Comparison of ENCODE assay signal across 8 cellular contexts in genomic region chr16:88856122-88856827, GRCh38. TPM values are rescaled to one million over a fixed set of nuclear protein-coding genes. Genes with fewer than 3 reads are reported as not detected.
DNase-seq lines count a peak whose midpoint lies in the region; ATAC-seq, FAIRE-seq and TF ChIP-seq lines count a peak whose summit lies in the region.

No MANE protein-coding gene starts in this region.

- peaks cover 27% of the 10 kb centered on the region for H3K4me1 ChIP-seq in CD4-positive, alpha-beta memory T cell (ENCODE audit: insufficient read depth, low read length)
- peaks cover 7% of the 10 kb centered on the region for H3K4me1 ChIP-seq in KMS-11 (ENCODE audit: low read depth, poor library complexity, severe bottlenecking)
- H3K4me1 ChIP-seq in HepG2 (ENCODE audit: insufficient read depth, low read length), result peaks cover 15% of the 10 kb centered on the region
- peaks cover 21 to 25% of the 10 kb centered on the region in 2 donors for H3K4me1 ChIP-seq in thoracic aorta (ENCODE audit: control insufficient read depth in 1 of 2, low read depth in 2 of 2)

- ATAC-seq in HepG2, result peak; percentile 19
- peak; percentile 24 for ATAC-seq in thoracic aorta (ENCODE audit: insufficient number of reproducible peaks, low FRiP score, low read depth)
- no peak for ATAC-seq in GM19397 (IDR thresholded peaks at IDR 0.05; ENCODE audit: unreplicated experiment)

- H3K27ac ChIP-seq in CD4-positive, alpha-beta memory T cell (ENCODE audit: low read depth, low read length), result peak overlapping the region; percentile 76
- no peak overlapping the region for H3K27ac ChIP-seq in KMS-11
- no peak overlapping the region for H3K27ac ChIP-seq in brain microvascular endothelial cell
- no peak overlapping the region for H3K27ac ChIP-seq in HepG2 (ENCODE audit: extremely low read length, insufficient read depth, low read length)
- peak overlapping the region in 1 of 2 donors; percentile 30 for H3K27ac ChIP-seq in thoracic aorta

- 17% methylated on average over 44 of the region's 53 CpGs for WGBS in HepG2 (ENCODE audit: low lambda C conversion rate)

- no peaks in the 10 kb centered on the region for H3K27me3 ChIP-seq in CD4-positive, alpha-beta memory T cell (ENCODE audit: insufficient read depth, low read length)
- H3K27me3 ChIP-seq in KMS-11 (ENCODE audit: insufficient read depth, low read depth) (no peaks in the 10 kb centered on the region), brain microvascular endothelial cell (replicated peaks) (no peaks in the 10 kb centered on the region), HepG2 (ENCODE audit: control insufficient read depth in 1 of 2, insufficient read depth in 2 of 2, low read length in 2 of 2) (no peaks in the 10 kb centered on the region; a peak in 1 of 5 replicates), thoracic aorta (replicated peaks; ENCODE audit: insufficient read depth) (no peaks in the 10 kb centered on the region)

- peak overlapping the region in 1 of 2 donors; percentile 67 for H3K4me3 ChIP-seq in CD4-positive, alpha-beta memory T cell (ENCODE audit: low read length in 2 of 2)
- H3K4me3 ChIP-seq in KMS-11 (IDR thresholded peaks at IDR 0.05; ENCODE audit: insufficient read depth, low read depth, low read length), result no peak overlapping the region
- peak overlapping the region; percentile 66 for H3K4me3 ChIP-seq in brain microvascular endothelial cell (ENCODE audit: low read depth, low read length)
- peak overlapping the region; percentile 54 to 98 (median 72); a peak in 5 of 6 replicates for H3K4me3 ChIP-seq in HepG2 (replicated peaks in 1 of 3; ENCODE audit: insufficient read depth in 1 of 3, low read depth in 2 of 3, low read length in 3 of 3)
- peak overlapping the region; percentile 91 for H3K4me3 ChIP-seq in thoracic aorta

- H3K9ac ChIP-seq in KMS-11, result peak overlapping the region; percentile 63; the same call in 1 of the 2 replicates
- H3K9ac ChIP-seq in HepG2 (ENCODE audit: insufficient read depth, low read depth, low read length), result peak overlapping the region; percentile 82

- CTCF ChIA-PET in CD4-positive, alpha-beta memory T cell (lab: Charles Lee; ENCODE audit: partially characterized antibody), result interaction anchor here (1.7 to 2.9 kb wide), 7 partner anchors 41 to 296 kb away, joined by 3 to 40 read pairs (median 13); partner anchors contain the start of gene APRT
- CTCF ChIA-PET in HepG2 (lab: Yijun Ruan, JAX; ENCODE audit: low intra/inter-chr PET ratio, low total read pairs) (interaction anchor here (2.0 to 2.3 kb wide), 3 partner anchors 17 to 97 kb away, joined by 11 to 22 read pairs (median 12); no protein-coding TSS in a partner anchor), GM10248 (lab: Yijun Ruan, JAX) (interaction anchor here (0.6 to 2.7 kb wide), 7 partner anchors 17 to 360 kb away, joined by 3 to 37 read pairs (median 5); partner anchors contain the start of gene APRT)

- peak overlapping the region in 6 of 7 donors; percentile 48 to 98 (median 90) for H3K27ac Mint-ChIP-seq in CD4-positive, alpha-beta memory T cell

- H3K9me3 ChIP-seq in CD4-positive, alpha-beta memory T cell (ENCODE audit: control insufficient read depth in 1 of 2, low read length in 2 of 2), result no peaks in the 10 kb centered on the region
- H3K9me3 ChIP-seq in HepG2 (ENCODE audit: low read length) (no peaks in the 10 kb centered on the region), thoracic aorta (no peaks in the 10 kb centered on the region)

- peaks cover 18 to 43% (median 28%) of the 10 kb centered on the region in 4 donors for H3K4me1 Mint-ChIP-seq in CD4-positive, alpha-beta memory T cell

- no peak for TF ChIP-seq RAD21 in HepG2 (CRISPR knock-in tag; IDR thresholded peaks at IDR 0.05)

- DNase-seq in CD4-positive, alpha-beta memory T cell, result peak in 4 of 5 donors; percentile 13 to 58 (median 20)
- no peak for DNase-seq in brain microvascular endothelial cell
- DNase-seq in HepG2 (ENCODE audit: low spot score), result no peak
- DNase-seq in thoracic aorta (ENCODE audit: low spot score), result no peak
- no peak for DNase-seq in NCI-H510A treated with DMSO at 0.1 percent for 48 hours (lab: John Stamatoyannopoulos, UW)
- no peak for DNase-seq in GM10248 (ENCODE audit: extremely low spot score)

- H3K79me2 ChIP-seq in KMS-11 (ENCODE audit: insufficient read depth, low read depth) (no peaks in the 10 kb centered on the region; the same call in 1 of the 2 replicates), HepG2 (ENCODE audit: insufficient read depth, low read length) (peaks cover 12% of the 10 kb centered on the region)

- in situ Hi-C loops in brain microvascular endothelial cell (cut with HindIII; ENCODE audit: low pct_ligation_motif_present, low sequenced_read_pairs), result no loop called here
- in situ Hi-C loops in HepG2 (cut with HindIII; ENCODE audit: extremely low pct_ligation_motif_present, low pct_unique_long_range_greater_than_20kb), result loop anchor here (5.0 kb wide), 2 partner anchors 44 to 99 kb away; partner anchors contain the start of gene APRT

- H2AFZ ChIP-seq in KMS-11 (ENCODE audit: low read depth) (peak overlapping the region; percentile 81), HepG2 (ENCODE audit: low read length) (no peak overlapping the region)

- peak overlapping the region; percentile 64 to 100 (median 81) for H3K4me3 Mint-ChIP-seq in CD4-positive, alpha-beta memory T cell

- POLR2A ChIA-PET in CD4-positive, alpha-beta memory T cell (lab: Charles Lee; ENCODE audit: partially characterized antibody), result interaction anchor here (0.8 to 4.6 kb wide), 29 partner anchors 9 to 840 kb away, joined by 3 to 53 read pairs (median 4); partner anchors contain the start of genes APRT, CDH15, PIEZO1 and ZC3H18
- POLR2A ChIA-PET in HepG2 (lab: Yijun Ruan, JAX), result interaction anchor here (0.6 to 2.3 kb wide), 9 partner anchors 7 to 361 kb away, joined by 3 to 29 read pairs (median 5); partner anchors contain the start of genes APRT, CDH15 and ZNF778
- POLR2A ChIA-PET in GM10248 (lab: Yijun Ruan, JAX), result interaction anchor here (0.6 kb wide), 1 partner anchor 269 kb away, joined by 4 read pairs; no protein-coding TSS in a partner anchor

- TF ChIP-seq CTCF in KMS-11 (conservative IDR thresholded peaks at IDR 0.05; ENCODE audit: low read depth, low read length) (no peak), brain microvascular endothelial cell (IDR thresholded peaks at IDR 0.05; ENCODE audit: low read depth, low read length, missing control alignments) (no peak), HepG2 (CRISPR knock-in tag; IDR thresholded peaks at IDR 0.05) (0 out of 2 replicates have a peak, but pooled peaks have one; percentile 5), thoracic aorta (IDR thresholded peaks at IDR 0.05) (no peak), GM10248 (IDR thresholded peaks at IDR 0.05; ENCODE audit: control extremely low read depth, extremely low read depth, low read depth, missing control alignments) (no peak)

- FAIRE-seq in HepG2 (lab: Jason Lieb, UNC), result no peak

- intact Hi-C loops in CD4-positive, alpha-beta memory T cell (cut with micrococcal nuclease), result loop anchor here (5.0 kb wide), 2 partner anchors 224 to 399 kb away; no protein-coding TSS in a partner anchor
- intact Hi-C loops in HepG2 (cut with micrococcal nuclease; ENCODE audit: unreplicated experiment), result loop anchor here (5.0 kb wide), 2 partner anchors 39 to 99 kb away; no protein-coding TSS in a partner anchor

- H4K20me1 ChIP-seq in KMS-11 (ENCODE audit: insufficient read depth) (no peaks in the 10 kb centered on the region), HepG2 (ENCODE audit: insufficient read depth, low read length) (no peaks in the 10 kb centered on the region)

- H3K9me3 Mint-ChIP-seq in CD4-positive, alpha-beta memory T cell, result peaks cover 0 to 2% (median 0%) of the 10 kb centered on the region in 8 donors

- H3K36me3 Mint-ChIP-seq in CD4-positive, alpha-beta memory T cell, result peaks cover 5 to 35% of the 10 kb centered on the region in 2 donors

- peaks cover 0 to 2% of the 10 kb centered on the region in 2 donors for H3K27me3 Mint-ChIP-seq in CD4-positive, alpha-beta memory T cell

- no peak for TF ChIP-seq POLR2A in HepG2 (IDR thresholded peaks at IDR 0.05; ENCODE audit: insufficient read depth in 1 of 2, low read depth in 2 of 2, low read length in 2 of 2)

- peak overlapping the region; percentile 51; the same call in 1 of the 2 replicates for H3K4me2 ChIP-seq in KMS-11
- H3K4me2 ChIP-seq in HepG2 (ENCODE audit: low read depth, low read length), result peak overlapping the region; percentile 84

- H3K36me3 ChIP-seq in CD4-positive, alpha-beta memory T cell (ENCODE audit: insufficient read depth, low read length), result peaks cover 18% of the 10 kb centered on the region
- H3K36me3 ChIP-seq in KMS-11 (ENCODE audit: insufficient read depth), result no peaks in the 10 kb centered on the region; the same call in 1 of the 2 replicates
- peaks cover 11% of the 10 kb centered on the region for H3K36me3 ChIP-seq in brain microvascular endothelial cell (replicated peaks)
- peaks cover 12 to 28% of the 10 kb centered on the region in 2 experiments for H3K36me3 ChIP-seq in HepG2 (replicated peaks in 1 of 2; ENCODE audit: control insufficient read depth in 1 of 2, insufficient read depth in 2 of 2, low read length in 2 of 2)
- peaks cover 24% of the 10 kb centered on the region for H3K36me3 ChIP-seq in thoracic aorta

- TF ChIP-seq EP300 in HepG2 (IDR thresholded peaks at IDR 0.05; ENCODE audit: low read depth in 2 of 2, low read length in 2 of 2) (no peak), HepG2 (CRISPR knock-in tag; IDR thresholded peaks at IDR 0.05; ENCODE audit: borderline replicate concordance) (no peak)

- no TSS peak for BruUV-seq in HepG2 (replicated peaks; lab: Mats Ljungman, UMichigan)

RNA-seq across cellular contexts. Expression of gene GALNS, which starts 0.5 kb away (rescaled TPM):
- total RNA-seq in CD4-positive, alpha-beta memory T cell, result 10 to 100 TPM; 58.8 to 65.7 TPM
- polyA plus RNA-seq in CD4-positive, alpha-beta memory T cell, result 1 to 10 TPM; 5.6 to 8.7 TPM
- total RNA-seq in HepG2 (2016; rRNA removed; fragmentation: Illumina TruSeq; extraction: Trizol) (2.8 and 9.2 TPM in 2 replicates), thoracic aorta (10 to 100 TPM; 24.8 to 38.7 TPM)
- 3.6 and 3.7 TPM in 2 replicates for total RNA-seq in HepG2 (2016; cell fraction: cytosol; rRNA removed; fragmentation: Illumina TruSeq; extraction: Trizol; ENCODE audit: low read depth)
- 2.6 and 11.0 TPM in 2 replicates for total RNA-seq in HepG2 (2016; cell fraction: insoluble cytoplasmic fraction; rRNA removed; fragmentation: Illumina TruSeq; extraction: Trizol)
- total RNA-seq in HepG2 (2016; cell fraction: membrane; rRNA removed; fragmentation: Illumina TruSeq; extraction: Trizol), result 4.2 and 5.1 TPM in 2 replicates
- 12.2 and 14.1 TPM in 2 replicates for total RNA-seq in HepG2 (2016; cell fraction: nucleus; rRNA removed; fragmentation: Illumina TruSeq; extraction: Trizol)
- polyA plus RNA-seq in HepG2 (2011; rRNA removed), result 9.5 and 9.8 TPM in 2 replicates
- polyA plus RNA-seq in HepG2 (2011; cell fraction: cytosol; rRNA removed), result 7.1 and 10.3 TPM in 2 replicates
- polyA plus RNA-seq in HepG2 (2011; cell fraction: nucleus; rRNA removed), result 30.6 and 39.2 TPM in 2 replicates
- polyA plus RNA-seq in HepG2 (2012), result 8.2 and 13.0 TPM in 2 replicates
- polyA plus RNA-seq in HepG2 (2016; cell fraction: cytosol; fragmentation: Illumina TruSeq; extraction: Trizol; ENCODE audit: low read depth), result 2.4 and 2.8 TPM in 2 replicates
- polyA plus RNA-seq in HepG2 (2016; cell fraction: insoluble cytoplasmic fraction; fragmentation: Illumina TruSeq; extraction: Trizol; ENCODE audit: low read depth), result 4.4 and 4.7 TPM in 2 replicates
- polyA plus RNA-seq in HepG2 (2016; cell fraction: membrane; fragmentation: Illumina TruSeq; extraction: Trizol; ENCODE audit: low read depth), result 4.1 and 4.7 TPM in 2 replicates
- 27.3 and 29.9 TPM in 2 replicates for polyA plus RNA-seq in HepG2 (2016; cell fraction: nucleus; fragmentation: Illumina TruSeq; extraction: Trizol; ENCODE audit: insufficient read depth, low read depth)
- 11.5 and 13.9 TPM in 2 replicates for polyA minus RNA-seq in HepG2 (2011; rRNA and poly(A)+ RNA removed; ENCODE audit: low replicate concordance)
- 5.2 and 6.1 TPM in 2 replicates for polyA minus RNA-seq in HepG2 (2011; cell fraction: cytosol; rRNA and poly(A)+ RNA removed)
- polyA minus RNA-seq in HepG2 (2011; cell fraction: nucleus; rRNA and poly(A)+ RNA removed), result 13.4 and 18.0 TPM in 2 replicates

RNA-seq across cellular contexts. Expression of gene TRAPPC2L, which starts 0.7 kb away (rescaled TPM):
- 10 to 100 TPM; 66.6 to 67.1 TPM for total RNA-seq in CD4-positive, alpha-beta memory T cell
- polyA plus RNA-seq in CD4-positive, alpha-beta memory T cell, result 100 to 1,000 TPM; 104 to 105 TPM
- total RNA-seq in HepG2 (2016; rRNA removed; fragmentation: Illumina TruSeq; extraction: Trizol) (107 and 158 TPM in 2 replicates), thoracic aorta (10 to 100 TPM; 12.4 to 31.4 TPM)
- total RNA-seq in HepG2 (2016; cell fraction: cytosol; rRNA removed; fragmentation: Illumina TruSeq; extraction: Trizol; ENCODE audit: low read depth), result 39.7 and 49.5 TPM in 2 replicates
- total RNA-seq in HepG2 (2016; cell fraction: insoluble cytoplasmic fraction; rRNA removed; fragmentation: Illumina TruSeq; extraction: Trizol), result 117 and 161 TPM in 2 replicates
- total RNA-seq in HepG2 (2016; cell fraction: membrane; rRNA removed; fragmentation: Illumina TruSeq; extraction: Trizol), result 55.4 and 64.8 TPM in 2 replicates
- total RNA-seq in HepG2 (2016; cell fraction: nucleus; rRNA removed; fragmentation: Illumina TruSeq; extraction: Trizol), result 54.9 and 68.3 TPM in 2 replicates
- polyA plus RNA-seq in HepG2 (2011; rRNA removed), result 94.9 and 96.3 TPM in 2 replicates
- polyA plus RNA-seq in HepG2 (2011; cell fraction: cytosol; rRNA removed), result 49.7 and 65.0 TPM in 2 replicates
- 60.0 and 63.3 TPM in 2 replicates for polyA plus RNA-seq in HepG2 (2011; cell fraction: nucleus; rRNA removed)
- 72.5 and 94.4 TPM in 2 replicates for polyA plus RNA-seq in HepG2 (2012)
- 51.9 and 69.2 TPM in 2 replicates for polyA plus RNA-seq in HepG2 (2016; cell fraction: cytosol; fragmentation: Illumina TruSeq; extraction: Trizol; ENCODE audit: low read depth)
- polyA plus RNA-seq in HepG2 (2016; cell fraction: insoluble cytoplasmic fraction; fragmentation: Illumina TruSeq; extraction: Trizol; ENCODE audit: low read depth), result 217 and 222 TPM in 2 replicates
- 75.4 and 76.3 TPM in 2 replicates for polyA plus RNA-seq in HepG2 (2016; cell fraction: membrane; fragmentation: Illumina TruSeq; extraction: Trizol; ENCODE audit: low read depth)
- 124 and 134 TPM in 2 replicates for polyA plus RNA-seq in HepG2 (2016; cell fraction: nucleus; fragmentation: Illumina TruSeq; extraction: Trizol; ENCODE audit: insufficient read depth, low read depth)
- 63.0 and 105 TPM in 2 replicates for polyA minus RNA-seq in HepG2 (2011; rRNA and poly(A)+ RNA removed; ENCODE audit: low replicate concordance)
- polyA minus RNA-seq in HepG2 (2011; cell fraction: cytosol; rRNA and poly(A)+ RNA removed), result 10.9 and 13.1 TPM in 2 replicates
- polyA minus RNA-seq in HepG2 (2011; cell fraction: nucleus; rRNA and poly(A)+ RNA removed), result 45.4 and 54.3 TPM in 2 replicates

RNA-seq across cellular contexts. Expression of gene PABPN1L, which starts 10.2 kb away (rescaled TPM):
- not detected for total RNA-seq in CD4-positive, alpha-beta memory T cell
- not detected for polyA plus RNA-seq in CD4-positive, alpha-beta memory T cell
- not detected in 2 replicates for total RNA-seq in HepG2 (2016; rRNA removed; fragmentation: Illumina TruSeq; extraction: Trizol)
- not detected in 2 replicates for total RNA-seq in HepG2 (2016; cell fraction: cytosol; rRNA removed; fragmentation: Illumina TruSeq; extraction: Trizol; ENCODE audit: low read depth)
- total RNA-seq in HepG2 (2016; cell fraction: insoluble cytoplasmic fraction; rRNA removed; fragmentation: Illumina TruSeq; extraction: Trizol), result not detected in 2 replicates
- total RNA-seq in HepG2 (2016; cell fraction: membrane; rRNA removed; fragmentation: Illumina TruSeq; extraction: Trizol), result not detected in 2 replicates
- total RNA-seq in HepG2 (2016; cell fraction: nucleus; rRNA removed; fragmentation: Illumina TruSeq; extraction: Trizol), result not detected in 2 replicates
- polyA plus RNA-seq in HepG2 (2011; rRNA removed), result not detected in 2 replicates
- not detected in 2 replicates for polyA plus RNA-seq in HepG2 (2011; cell fraction: cytosol; rRNA removed)
- not detected in 2 replicates for polyA plus RNA-seq in HepG2 (2011; cell fraction: nucleus; rRNA removed)
- polyA plus RNA-seq in HepG2 (2012), result not detected in 2 replicates
- not detected in 2 replicates for polyA plus RNA-seq in HepG2 (2016; cell fraction: cytosol; fragmentation: Illumina TruSeq; extraction: Trizol; ENCODE audit: low read depth)
- not detected in 2 replicates for polyA plus RNA-seq in HepG2 (2016; cell fraction: insoluble cytoplasmic fraction; fragmentation: Illumina TruSeq; extraction: Trizol; ENCODE audit: low read depth)
- not detected in 2 replicates for polyA plus RNA-seq in HepG2 (2016; cell fraction: membrane; fragmentation: Illumina TruSeq; extraction: Trizol; ENCODE audit: low read depth)
- polyA plus RNA-seq in HepG2 (2016; cell fraction: nucleus; fragmentation: Illumina TruSeq; extraction: Trizol; ENCODE audit: insufficient read depth, low read depth), result not detected in 2 replicates
- not detected in 2 replicates for polyA minus RNA-seq in HepG2 (2011; rRNA and poly(A)+ RNA removed; ENCODE audit: low replicate concordance)
- polyA minus RNA-seq in HepG2 (2011; cell fraction: cytosol; rRNA and poly(A)+ RNA removed), result not detected in 2 replicates
- not detected in 2 replicates for polyA minus RNA-seq in HepG2 (2011; cell fraction: nucleus; rRNA and poly(A)+ RNA removed)
- total RNA-seq in thoracic aorta, result not detected

RNA-seq across cellular contexts. Expression of gene APRT, which starts 44.5 kb away (rescaled TPM):
- total RNA-seq in CD4-positive, alpha-beta memory T cell, result 100 to 1,000 TPM; 171 to 175 TPM
- polyA plus RNA-seq in CD4-positive, alpha-beta memory T cell, result 100 to 1,000 TPM; 569 to 624 TPM
- total RNA-seq in HepG2 (2016; rRNA removed; fragmentation: Illumina TruSeq; extraction: Trizol), result 242 and 274 TPM in 2 replicates
- total RNA-seq in HepG2 (2016; cell fraction: cytosol; rRNA removed; fragmentation: Illumina TruSeq; extraction: Trizol; ENCODE audit: low read depth), result 163 and 167 TPM in 2 replicates
- total RNA-seq in HepG2 (2016; cell fraction: insoluble cytoplasmic fraction; rRNA removed; fragmentation: Illumina TruSeq; extraction: Trizol), result 238 and 275 TPM in 2 replicates
- total RNA-seq in HepG2 (2016; cell fraction: membrane; rRNA removed; fragmentation: Illumina TruSeq; extraction: Trizol), result 188 and 208 TPM in 2 replicates
- 99.7 and 110 TPM in 2 replicates for total RNA-seq in HepG2 (2016; cell fraction: nucleus; rRNA removed; fragmentation: Illumina TruSeq; extraction: Trizol)
- polyA plus RNA-seq in HepG2 (2011; rRNA removed), result 155 and 210 TPM in 2 replicates
- polyA plus RNA-seq in HepG2 (2011; cell fraction: cytosol; rRNA removed), result 94.2 and 153 TPM in 2 replicates
- polyA plus RNA-seq in HepG2 (2011; cell fraction: nucleus; rRNA removed), result 101 and 126 TPM in 2 replicates
- 136 and 175 TPM in 2 replicates for polyA plus RNA-seq in HepG2 (2012)
- polyA plus RNA-seq in HepG2 (2016; cell fraction: cytosol; fragmentation: Illumina TruSeq; extraction: Trizol; ENCODE audit: low read depth), result 172 and 184 TPM in 2 replicates
- polyA plus RNA-seq in HepG2 (2016; cell fraction: insoluble cytoplasmic fraction; fragmentation: Illumina TruSeq; extraction: Trizol; ENCODE audit: low read depth), result 339 and 349 TPM in 2 replicates
- polyA plus RNA-seq in HepG2 (2016; cell fraction: membrane; fragmentation: Illumina TruSeq; extraction: Trizol; ENCODE audit: low read depth), result 196 and 203 TPM in 2 replicates
- polyA plus RNA-seq in HepG2 (2016; cell fraction: nucleus; fragmentation: Illumina TruSeq; extraction: Trizol; ENCODE audit: insufficient read depth, low read depth), result 192 and 201 TPM in 2 replicates
- polyA minus RNA-seq in HepG2 (2011; rRNA and poly(A)+ RNA removed; ENCODE audit: low replicate concordance), result 83.2 and 86.7 TPM in 2 replicates
- polyA minus RNA-seq in HepG2 (2011; cell fraction: cytosol; rRNA and poly(A)+ RNA removed), result 75.3 and 84.8 TPM in 2 replicates
- polyA minus RNA-seq in HepG2 (2011; cell fraction: nucleus; rRNA and poly(A)+ RNA removed), result 35.7 and 49.8 TPM in 2 replicates
- 10 to 100 TPM; 45.5 to 80.7 TPM for total RNA-seq in thoracic aorta

RNA-seq across cellular contexts. Expression of gene CDT1, which starts 52.7 kb away (rescaled TPM):
- under 1 TPM; 0.17 TPM for total RNA-seq in CD4-positive, alpha-beta memory T cell
- under 1 TPM; 0.19 to 0.26 TPM for polyA plus RNA-seq in CD4-positive, alpha-beta memory T cell
- total RNA-seq in HepG2 (2016; rRNA removed; fragmentation: Illumina TruSeq; extraction: Trizol) (16.5 and 23.1 TPM in 2 replicates), thoracic aorta (under 1 TPM in 1 of 2 donors, not detected in 1; 0.71 TPM)
- total RNA-seq in HepG2 (2016; cell fraction: cytosol; rRNA removed; fragmentation: Illumina TruSeq; extraction: Trizol; ENCODE audit: low read depth), result 14.3 and 18.2 TPM in 2 replicates
- 15.0 and 21.7 TPM in 2 replicates for total RNA-seq in HepG2 (2016; cell fraction: insoluble cytoplasmic fraction; rRNA removed; fragmentation: Illumina TruSeq; extraction: Trizol)
- 30.9 and 31.0 TPM in 2 replicates for total RNA-seq in HepG2 (2016; cell fraction: membrane; rRNA removed; fragmentation: Illumina TruSeq; extraction: Trizol)
- total RNA-seq in HepG2 (2016; cell fraction: nucleus; rRNA removed; fragmentation: Illumina TruSeq; extraction: Trizol), result 12.6 and 18.8 TPM in 2 replicates
- 17.9 and 23.8 TPM in 2 replicates for polyA plus RNA-seq in HepG2 (2011; rRNA removed)
- 15.0 and 37.3 TPM in 2 replicates for polyA plus RNA-seq in HepG2 (2011; cell fraction: cytosol; rRNA removed)
- polyA plus RNA-seq in HepG2 (2011; cell fraction: nucleus; rRNA removed), result 29.6 and 46.8 TPM in 2 replicates
- polyA plus RNA-seq in HepG2 (2012), result 13.5 and 17.6 TPM in 2 replicates
- 18.5 and 24.2 TPM in 2 replicates for polyA plus RNA-seq in HepG2 (2016; cell fraction: cytosol; fragmentation: Illumina TruSeq; extraction: Trizol; ENCODE audit: low read depth)
- polyA plus RNA-seq in HepG2 (2016; cell fraction: insoluble cytoplasmic fraction; fragmentation: Illumina TruSeq; extraction: Trizol; ENCODE audit: low read depth), result 22.4 and 29.0 TPM in 2 replicates
- polyA plus RNA-seq in HepG2 (2016; cell fraction: membrane; fragmentation: Illumina TruSeq; extraction: Trizol; ENCODE audit: low read depth), result 25.4 and 37.1 TPM in 2 replicates
- polyA plus RNA-seq in HepG2 (2016; cell fraction: nucleus; fragmentation: Illumina TruSeq; extraction: Trizol; ENCODE audit: insufficient read depth, low read depth), result 34.6 and 39.8 TPM in 2 replicates
- 25.0 and 71.0 TPM in 2 replicates for polyA minus RNA-seq in HepG2 (2011; rRNA and poly(A)+ RNA removed; ENCODE audit: low replicate concordance)
- 28.6 and 52.8 TPM in 2 replicates for polyA minus RNA-seq in HepG2 (2011; cell fraction: cytosol; rRNA and poly(A)+ RNA removed)
- polyA minus RNA-seq in HepG2 (2011; cell fraction: nucleus; rRNA and poly(A)+ RNA removed), result 6.7 and 8.8 TPM in 2 replicates

Comparison
In these comparisons a context has a peak if more than half of its experiments do, and no peak if none do; other contexts are left out.
1. DNase-seq: peak in CD4-positive, alpha-beta memory T cell (4 of 5); none in brain microvascular endothelial cell (single experiment), HepG2 (single experiment), thoracic aorta (single experiment), NCI-H510A treated with DMSO at 0.1 percent for 48 hours (single experiment) and GM10248 (single experiment).